In the genomic region with DNA sequence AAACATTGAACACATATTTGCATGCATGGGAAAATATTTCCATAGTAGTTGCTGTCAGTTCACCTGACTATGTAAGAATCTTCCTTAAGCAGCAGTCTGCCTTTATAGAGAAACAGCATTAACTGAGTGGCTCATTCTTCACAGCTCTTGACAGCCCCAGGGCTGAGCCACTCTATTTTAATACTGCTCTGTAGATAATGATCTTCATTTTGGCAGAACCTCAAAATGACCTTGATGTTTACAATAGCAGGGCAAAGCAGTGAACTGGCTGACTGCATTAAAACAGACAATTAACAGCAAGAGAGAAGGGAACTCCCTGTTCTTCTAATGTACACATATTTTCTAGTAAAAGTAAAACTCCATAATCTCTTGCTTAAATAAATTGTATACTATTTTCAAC, we compare ENCODE assay signal across 17 cellular contexts.
DNase-seq lines count a peak whose midpoint lies in the region; ATAC-seq and TF ChIP-seq lines count a peak whose summit lies in the region.
"Had no signal": no experiment of that assay in that cellular context is flagged by ENCODE, and none has a peak within 500 bp of the region (broad histone marks: within the 10 kb centered on the region; RNA-seq: fewer than 3 reads in every experiment).

No MANE protein-coding gene starts in this region.

- no peaks in the 10 kb centered on the region for H3K9me2 ChIP-seq in hepatocyte (replicated peaks; ENCODE audit: insufficient read depth)

- H3K4me3 Mint-ChIP-seq in natural killer cell treated with Interleukin-12 subunit alpha and Interleukin-12 subunit beta and Interleukin-15 and Interleukin-18, amount 100 ng/mL, for 72 hours = no peak overlapping the region
- H3K4me3 Mint-ChIP-seq: activated naive CD8-positive, alpha-beta T cell treated with anti-CD3 and anti-CD28 coated beads for 36 hours; naive thymus-derived CD8-positive, alpha-beta T cell; T-helper 1 cell treated with Interleukin-12 subunit alpha and Interleukin-12 subunit beta and Interleukin-4 antibody, amounts not matched to agents 30 μg/mL and 1 μg/mL, for 36 hours had no signal

- H3K27ac ChIP-seq in hepatocyte = no peak overlapping the region
- H3K27ac ChIP-seq: left ventricle myocardium inferior, tibial artery had no signal

- no peaks in the 10 kb centered on the region for H3K27me3 Mint-ChIP-seq in natural killer cell treated with Interleukin-12 subunit alpha and Interleukin-12 subunit beta and Interleukin-15 and Interleukin-18, amount 100 ng/mL, for 72 hours
- H3K27me3 Mint-ChIP-seq: activated naive CD8-positive, alpha-beta T cell treated with anti-CD3 and anti-CD28 coated beads for 36 hours; naive thymus-derived CD8-positive, alpha-beta T cell had no signal

- H3K9me3 Mint-ChIP-seq in natural killer cell treated with Interleukin-12 subunit alpha and Interleukin-12 subunit beta and Interleukin-15 and Interleukin-18, amount 100 ng/mL, for 72 hours = peaks cover 19% of the 10 kb centered on the region

- H3K79me2 ChIP-seq in hepatocyte = no peaks in the 10 kb centered on the region

- no peak for TF ChIP-seq CTCF in hepatocyte (IDR thresholded peaks at IDR 0.05; ENCODE audit: poor library complexity)

- no peak for ATAC-seq in HG02884 (IDR thresholded peaks at IDR 0.05; ENCODE audit: unreplicated experiment)
- no peak for ATAC-seq in natural killer cell treated with Interleukin-12 subunit alpha and Interleukin-12 subunit beta and Interleukin-15 and Interleukin-18, amount 100 ng/mL, for 72 hours
- ATAC-seq in GM18870 (IDR thresholded peaks at IDR 0.05; ENCODE audit: unreplicated experiment) = no peak
- ATAC-seq: naive thymus-derived CD8-positive, alpha-beta T cell; right cardiac atrium had no signal

- H3K4me3 ChIP-seq in hepatocyte (no peak overlapping the region), MG63 (no peak overlapping the region)
- H3K4me3 ChIP-seq: left ventricle myocardium inferior, tibial artery had no signal

- peaks cover 12% of the 10 kb centered on the region for H3K36me3 Mint-ChIP-seq in natural killer cell treated with Interleukin-12 subunit alpha and Interleukin-12 subunit beta and Interleukin-15 and Interleukin-18, amount 100 ng/mL, for 72 hours
- H3K36me3 Mint-ChIP-seq: activated naive CD8-positive, alpha-beta T cell treated with anti-CD3 and anti-CD28 coated beads for 36 hours had no signal

- H3K9me3 ChIP-seq in hepatocyte (ENCODE audit: low read depth) = no peaks in the 10 kb centered on the region
- peaks cover 4% of the 10 kb centered on the region; the same call in 1 of the 2 replicates for H3K9me3 ChIP-seq in MG63
- H3K9me3 ChIP-seq: BE2C had no signal

- H4K20me1 ChIP-seq in hepatocyte (ENCODE audit: insufficient read depth, poor library complexity, severe bottlenecking) = no peaks in the 10 kb centered on the region

- no peak overlapping the region for H3K27ac Mint-ChIP-seq in natural killer cell treated with Interleukin-12 subunit alpha and Interleukin-12 subunit beta and Interleukin-15 and Interleukin-18, amount 100 ng/mL, for 72 hours
- H3K27ac Mint-ChIP-seq: activated naive CD8-positive, alpha-beta T cell treated with anti-CD3 and anti-CD28 coated beads for 36 hours; T-helper 1 cell treated with Interleukin-12 subunit alpha and Interleukin-12 subunit beta and Interleukin-4 antibody, amounts not matched to agents 30 μg/mL and 1 μg/mL, for 36 hours had no signal

- H3K4me2 ChIP-seq in hepatocyte = no peak overlapping the region

- no peak overlapping the region for H2AFZ ChIP-seq in hepatocyte

- H3K4me1 Mint-ChIP-seq in natural killer cell treated with Interleukin-12 subunit alpha and Interleukin-12 subunit beta and Interleukin-15 and Interleukin-18, amount 100 ng/mL, for 72 hours (ENCODE audit: low read depth in 2 of 2) = no peaks in the 10 kb centered on the region
- H3K4me1 Mint-ChIP-seq: activated naive CD8-positive, alpha-beta T cell treated with anti-CD3 and anti-CD28 coated beads for 36 hours; naive thymus-derived CD8-positive, alpha-beta T cell had no signal

- no peaks in the 10 kb centered on the region for H3K4me1 ChIP-seq in hepatocyte (ENCODE audit: insufficient read depth)
- H3K4me1 ChIP-seq: BE2C, left ventricle myocardium inferior, tibial artery had no signal

- H3K36me3 ChIP-seq in hepatocyte (replicated peaks; ENCODE audit: insufficient read depth, low read depth) = no peaks in the 10 kb centered on the region
- no peaks in the 10 kb centered on the region for H3K36me3 ChIP-seq in MG63
- H3K36me3 ChIP-seq: BE2C, left ventricle myocardium inferior, tibial artery had no signal

- DNase-seq in DMS153 (lab: John Stamatoyannopoulos, UW) (peak; percentile 88), NCI-H146 treated with DMSO at 0.1 percent for 48 hours (lab: John Stamatoyannopoulos, UW; ENCODE audit: unreplicated experiment) (peak; percentile 78), NCI-H748 (lab: John Stamatoyannopoulos, UW; ENCODE audit: unreplicated experiment) (peak; percentile 95), hepatocyte (ENCODE audit: low spot score) (peak; percentile 10), MG63 (no peak)
- no peak for DNase-seq in natural killer cell treated with Interleukin-12 subunit alpha and Interleukin-12 subunit beta and Interleukin-15 and Interleukin-18, amount 100 ng/mL, for 72 hours (ENCODE audit: low spot score)
- DNase-seq: activated CD4-positive, alpha-beta T cell treated with anti-CD3 and anti-CD28 coated beads for 4 hours; activated naive CD8-positive, alpha-beta T cell treated with anti-CD3 and anti-CD28 coated beads for 36 hours; activated T-cell treated with anti-CD3 and anti-CD28 coated beads for 4 hours; BE2C; left ventricle myocardium inferior; naive thymus-derived CD8-positive, alpha-beta T cell; right cardiac atrium; tibial artery had no signal

- no peaks in the 10 kb centered on the region for H3K27me3 ChIP-seq in hepatocyte
- H3K27me3 ChIP-seq in MG63 = no peaks in the 10 kb centered on the region
- H3K27me3 ChIP-seq: BE2C, tibial artery had no signal

Comparison
In these comparisons a context has a peak if more than half of its experiments do, and no peak if none do; other contexts are left out.
1. DNase-seq: peak in DMS153 (single experiment), NCI-H146 treated with DMSO at 0.1 percent for 48 hours (single experiment), NCI-H748 (single experiment) and hepatocyte (single experiment); none in natural killer cell treated with Interleukin-12 subunit alpha and Interleukin-12 subunit beta and Interleukin-15 and Interleukin-18, amount 100 ng/mL, for 72 hours (single experiment) and MG63 (single experiment).